Comparison of ENCODE assay signal across 2 cellular contexts in genomic region chr11:94391937-94392336, GRCh38. TPM values are rescaled to one million over a fixed set of nuclear protein-coding genes. Genes with fewer than 3 reads are reported as not detected.
"Had no signal": no experiment of that assay in that cellular context is flagged by ENCODE, and none has a peak within 500 bp of the region (broad histone marks: within the 10 kb centered on the region; RNA-seq: fewer than 3 reads in every experiment).

No MANE protein-coding gene starts in this region.

RNA-seq across cellular contexts. Expression of gene GPR83, which starts 9.3 kb away (rescaled TPM):
- total RNA-seq: G401, GM12878 had no signal
